Comparison of ENCODE assay signal across 20 cellular contexts in the genomic region with DNA sequence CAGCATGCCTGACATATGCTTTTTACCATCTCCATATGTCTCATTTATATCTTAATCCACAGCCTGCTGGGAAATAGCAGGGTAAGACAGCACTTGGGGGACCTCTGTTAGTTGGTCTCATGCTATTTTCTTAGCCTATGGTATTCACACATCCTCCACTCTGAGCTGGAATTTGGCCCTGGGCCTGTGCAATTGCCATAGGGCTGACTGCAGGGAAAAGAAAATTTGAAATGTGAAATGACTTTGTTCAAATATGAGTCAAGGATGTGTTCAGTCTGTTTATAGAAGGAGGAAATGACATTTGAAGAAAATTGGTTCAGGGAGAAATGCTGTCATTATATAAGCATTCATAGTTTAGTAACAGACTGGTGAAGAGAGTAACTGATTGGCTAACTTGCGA. TPM values are rescaled to one million over a fixed set of nuclear protein-coding genes. Genes with fewer than 3 reads are reported as not detected.
DNase-seq lines count a peak whose midpoint lies in the region; ATAC-seq, FAIRE-seq and TF ChIP-seq lines count a peak whose summit lies in the region.
"Had no signal": no experiment of that assay in that cellular context is flagged by ENCODE, and none has a peak within 500 bp of the region (broad histone marks: within the 10 kb centered on the region; RNA-seq: fewer than 3 reads in every experiment).

No MANE protein-coding gene starts in this region.

- POLR2A ChIA-PET in Panc1 (lab: Charles Lee), result no interaction called here
- POLR2A ChIA-PET in endothelial cell of umbilical vein (lab: Charles Lee), result no interaction called here

- BruUV-seq in Panc1 (replicated peaks; lab: Mats Ljungman, UMichigan), result no TSS peak
- BruUV-seq in endothelial cell of umbilical vein (replicated peaks; lab: Mats Ljungman, UMichigan), result no TSS peak

- peak; percentile 77; the same call in 1 of the 2 replicates for ATAC-seq in Panc1
- no peak for ATAC-seq in HG02588 (IDR thresholded peaks at IDR 0.05; ENCODE audit: unreplicated experiment)
- ATAC-seq in GM21576 (IDR thresholded peaks at IDR 0.05; ENCODE audit: unreplicated experiment), result no peak

- H3K79me2 ChIP-seq in endothelial cell of umbilical vein (ENCODE audit: control insufficient read depth, insufficient read depth, low read length), result no peaks in the 10 kb centered on the region
- H3K79me2 ChIP-seq in osteoblast (ENCODE audit: insufficient read depth, low read length), result no peaks in the 10 kb centered on the region

- CTCF ChIA-PET in Panc1 (lab: Charles Lee), result no interaction called here
- CTCF ChIA-PET in endothelial cell of umbilical vein (lab: Charles Lee), result interaction anchor here (1.0 to 1.5 kb wide), 3 partner anchors 9 to 232 kb away, joined by 3 to 5 read pairs (median 4); a partner anchor contains a TSS

- no peaks in the 10 kb centered on the region for H3K9me3 ChIP-seq in Panc1 (ENCODE audit: control insufficient read depth, insufficient read depth, low read depth, low read length)
- no peaks in the 10 kb centered on the region for H3K9me3 ChIP-seq in endothelial cell of umbilical vein (replicated peaks; ENCODE audit: control insufficient read depth, insufficient read depth, low read length)
- no peaks in the 10 kb centered on the region for H3K9me3 ChIP-seq in osteoblast (ENCODE audit: low read depth, low read length)
- H3K9me3 ChIP-seq: breast epithelium, esophagus squamous epithelium, right lobe of liver had no signal

- H3K27ac ChIP-seq in Panc1 (ENCODE audit: low read length) (no peak overlapping the region), endothelial cell of umbilical vein (ENCODE audit: insufficient read depth, low read depth, low read length) (peak overlapping the region; percentile 96), osteoblast (ENCODE audit: low read depth, low read length) (peak overlapping the region; percentile 55)

- TF ChIP-seq CTCF in Panc1 (IDR thresholded peaks at IDR 0.05) (no peak), endothelial cell of umbilical vein (IDR thresholded peaks at IDR 0.05; ENCODE audit: extremely low read depth in 1 of 2, insufficient read depth in 1 of 2, low read depth in 1 of 2, low read length in 2 of 2) (no peak), osteoblast (IDR thresholded peaks at IDR 0.05; ENCODE audit: extremely low read depth, low read depth, low read length) (no peak)

- H3K9ac ChIP-seq in endothelial cell of umbilical vein (replicated peaks; ENCODE audit: extremely low read depth, insufficient read depth, low read length), result peak overlapping the region; percentile 65

- FAIRE-seq in endothelial cell of umbilical vein (lab: Jason Lieb, UNC), result peak; percentile 95
- FAIRE-seq: H1, HTR-8/SVneo, kidney had no signal

- dilution Hi-C loops in endothelial cell of umbilical vein (cut with MboI; ENCODE audit: extremely low pct_ligation_motif_present, low sequenced_read_pairs), result no loop called here

- H3K27me3 ChIP-seq in Panc1 (ENCODE audit: control insufficient read depth, insufficient read depth, low read length) (no peaks in the 10 kb centered on the region), endothelial cell of umbilical vein (ENCODE audit: control insufficient read depth in 2 of 2, insufficient read depth in 2 of 2, low read length in 2 of 2) (no peaks in the 10 kb centered on the region), osteoblast (ENCODE audit: insufficient read depth, low read length) (no peaks in the 10 kb centered on the region)
- H3K27me3 ChIP-seq: esophagus squamous epithelium, right lobe of liver had no signal

- no peak for TF ChIP-seq POLR2A in endothelial cell of umbilical vein (IDR thresholded peaks at IDR 0.05; ENCODE audit: low read depth, low read length)

- H3K9me1 ChIP-seq in endothelial cell of umbilical vein (replicated peaks; ENCODE audit: control insufficient read depth, extremely low read depth, insufficient read depth, low read length), result no peaks in the 10 kb centered on the region

- H3K36me3 ChIP-seq in Panc1 (ENCODE audit: control insufficient read depth, insufficient read depth, low read length) (no peaks in the 10 kb centered on the region), endothelial cell of umbilical vein (ENCODE audit: control insufficient read depth in 2 of 2, extremely low read depth in 1 of 2, insufficient read depth in 2 of 2, low read length in 2 of 2) (no peaks in the 10 kb centered on the region), osteoblast (ENCODE audit: insufficient read depth, low read length) (no peaks in the 10 kb centered on the region)
- H3K36me3 ChIP-seq: breast epithelium, esophagus squamous epithelium, right lobe of liver had no signal

- peak; percentile 91 for DNase-seq in ELR (ENCODE audit: low read depth)
- no peak for DNase-seq in Panc1 (ENCODE audit: low read depth, low spot score)
- DNase-seq in endothelial cell of umbilical vein (ENCODE audit: low read depth, low spot score), result peak; percentile 78
- DNase-seq in osteoblast (ENCODE audit: insufficient read length, low spot score, missing footprints), result no peak
- DNase-seq in NCI-H1694 treated with DMSO at 0.1 percent for 48 hours (lab: John Stamatoyannopoulos, UW), result no peak
- DNase-seq in NCI-H1436 (lab: John Stamatoyannopoulos, UW), result no peak
- DNase-seq: activated CD4-positive, CD25-positive, alpha-beta regulatory T cell treated with anti-CD3 and anti-CD28 coated beads, Interleukin-2, amount 50 U/mL, for 72 hours; activated T-cell treated with anti-CD3 and anti-CD28 coated beads, Interleukin-2, amount 50 U/mL, for 72 hours; COR-L47; esophagus squamous epithelium; kidney; naive B cell; NCI-H1436 treated with DMSO at 0.1 percent for 48 hours; right lobe of liver had no signal

- intact Hi-C loops in Panc1 (cut with micrococcal nuclease; ENCODE audit: unreplicated experiment), result no loop called here
- intact Hi-C loops in endothelial cell of umbilical vein (cut with micrococcal nuclease), result loop anchor here (10.0 kb wide), 1 partner anchor 736 kb away; a partner anchor contains a TSS

- no peak overlapping the region for H3K4me3 ChIP-seq in Panc1 (ENCODE audit: low read depth in 2 of 2, low read length in 2 of 2)
- no peak overlapping the region for H3K4me3 ChIP-seq in endothelial cell of umbilical vein (replicated peaks in 1 of 3; ENCODE audit: insufficient read depth in 1 of 3, low read depth in 1 of 3, low read length in 3 of 3)
- H3K4me3 ChIP-seq in osteoblast (ENCODE audit: insufficient read depth, low read length), result no peak overlapping the region
- H3K4me3 ChIP-seq: breast epithelium, esophagus squamous epithelium, right lobe of liver had no signal

- in situ Hi-C loops in Panc1 (cut with HindIII; ENCODE audit: low pct_unique_long_range_greater_than_20kb, low sequenced_read_pairs), result no loop called here

- no peaks in the 10 kb centered on the region for H4K20me1 ChIP-seq in endothelial cell of umbilical vein (replicated peaks; ENCODE audit: control insufficient read depth, extremely low read depth, insufficient read depth, low read length)
- H4K20me1 ChIP-seq in osteoblast (ENCODE audit: insufficient read depth, low read length), result no peaks in the 10 kb centered on the region

- peak overlapping the region; percentile 20 for H2AFZ ChIP-seq in endothelial cell of umbilical vein (ENCODE audit: low read depth, low read length)
- no peak overlapping the region for H2AFZ ChIP-seq in osteoblast (ENCODE audit: low read length)

- peak overlapping the region; percentile 16 for H3K4me2 ChIP-seq in endothelial cell of umbilical vein (ENCODE audit: insufficient read depth, low read length)
- H3K4me2 ChIP-seq in osteoblast (ENCODE audit: insufficient read depth, low read length), result no peak overlapping the region

- H3K4me1 ChIP-seq in Panc1 (ENCODE audit: control insufficient read depth, insufficient read depth, low read length), result no peaks in the 10 kb centered on the region
- H3K4me1 ChIP-seq in endothelial cell of umbilical vein (ENCODE audit: control insufficient read depth, extremely low read depth, insufficient read depth, low read length), result peaks cover 34% of the 10 kb centered on the region
- peaks cover 36% of the 10 kb centered on the region for H3K4me1 ChIP-seq in osteoblast (ENCODE audit: insufficient read depth, low read length)
- H3K4me1 ChIP-seq: breast epithelium had no signal

TF ChIP-seq in endothelial cell of umbilical vein, 7 proteins besides CTCF, POLR2A, EP300 and RAD21 (continues in another document):
- TF ChIP-seq FOS (IDR thresholded peaks at IDR 0.05; ENCODE audit: borderline replicate concordance, insufficient read depth, low read length), result peak; percentile 33
- no peak for TF ChIP-seq MYC (IDR thresholded peaks at IDR 0.05; ENCODE audit: low read depth, low read length)
- no peak for TF ChIP-seq POLR2AphosphoS5 (IDR thresholded peaks at IDR 0.05; ENCODE audit: insufficient read depth, low read depth, low read length)
- TF ChIP-seq EZH2 (IDR thresholded peaks at IDR 0.05; ENCODE audit: borderline replicate concordance, low read depth, low read length, severe bottlenecking), result no peak
- no peak for TF ChIP-seq GATA2 (IDR thresholded peaks at IDR 0.05; ENCODE audit: insufficient read depth, insufficient read length, low read depth, low read length)

RNA-seq across cellular contexts. Expression of a gene that starts 9.6 kb away (rescaled TPM):
- total RNA-seq in Panc1 (2021; ENCODE audit: unreplicated experiment) (23.3 TPM), endothelial cell of umbilical vein (20.0 and 22.8 TPM in 2 replicates), osteoblast (19.2 and 23.6 TPM in 2 replicates)
- polyA plus RNA-seq in Panc1 (2012; ENCODE audit: insufficient read length), result 13.8 TPM
- polyA plus RNA-seq in endothelial cell of umbilical vein, result 5.6 and 6.5 TPM in 2 replicates
- 11.1 TPM in 2 replicates for polyA plus RNA-seq in endothelial cell of umbilical vein (2011; cell fraction: cytosol; rRNA removed)
- polyA plus RNA-seq in endothelial cell of umbilical vein (2011; cell fraction: nucleus; rRNA removed), result 17.7 and 18.9 TPM in 2 replicates
- polyA plus RNA-seq in endothelial cell of umbilical vein (2012), result 24.5 and 27.5 TPM in 2 replicates
- 12.9 and 15.3 TPM in 2 replicates for polyA minus RNA-seq in endothelial cell of umbilical vein
- 9.1 TPM for polyA minus RNA-seq in endothelial cell of umbilical vein (2011; cell fraction: cytosol; rRNA and poly(A)+ RNA removed)
- 13.7 and 21.1 TPM in 2 replicates for polyA minus RNA-seq in endothelial cell of umbilical vein (2011; cell fraction: nucleus; rRNA and poly(A)+ RNA removed)

RNA-seq across cellular contexts. Expression of a gene that starts 40.0 kb away (rescaled TPM):
- total RNA-seq in Panc1 (2021; ENCODE audit: unreplicated experiment) (not detected), endothelial cell of umbilical vein (0.04 and 0.05 TPM in 2 replicates), osteoblast (not detected in 2 replicates)
- polyA plus RNA-seq in Panc1 (2012; ENCODE audit: insufficient read length), result not detected
- 0.08 and 0.13 TPM in 2 replicates for polyA plus RNA-seq in endothelial cell of umbilical vein
- polyA plus RNA-seq in endothelial cell of umbilical vein (2011; cell fraction: cytosol; rRNA removed), result 0.03 and 0.04 TPM in 2 replicates
- polyA plus RNA-seq in endothelial cell of umbilical vein (2011; cell fraction: nucleus; rRNA removed), result 0.32 TPM in 2 replicates
- polyA plus RNA-seq in endothelial cell of umbilical vein (2012), result 0.10 and 0.11 TPM in 2 replicates
- 0.17 and 0.55 TPM in 2 replicates for polyA minus RNA-seq in endothelial cell of umbilical vein
- polyA minus RNA-seq in endothelial cell of umbilical vein (2011; cell fraction: cytosol; rRNA and poly(A)+ RNA removed), result not detected
- 0.43 and 0.67 TPM in 2 replicates for polyA minus RNA-seq in endothelial cell of umbilical vein (2011; cell fraction: nucleus; rRNA and poly(A)+ RNA removed)
- total RNA-seq: activated T-cell treated with anti-CD3 and anti-CD28 coated beads, Interleukin-2, amount 50 U/mL, for 72 hours; H1; temporal lobe had no signal
- polyA plus RNA-seq: H1 had no signal

Comparison
In these comparisons a context has a peak if more than half of its experiments do, and no peak if none do; other contexts are left out.
1. DNase-seq: peak in ELR (single experiment) and endothelial cell of umbilical vein (single experiment); none in Panc1 (single experiment), osteoblast (single experiment), NCI-H1694 treated with DMSO at 0.1 percent for 48 hours (single experiment) and NCI-H1436 (single experiment).